In genomic region chr9:4741365-4742031, GRCh38 we compare ENCODE assay signal across 8 cellular contexts. TPM values are rescaled to one million over a fixed set of nuclear protein-coding genes. Genes with fewer than 3 reads are reported as not detected.
DNase-seq lines count a peak whose midpoint lies in the region; ATAC-seq and TF ChIP-seq lines count a peak whose summit lies in the region.

No MANE protein-coding gene starts in this region.

- H3K27ac Mint-ChIP-seq in activated naive CD4-positive, alpha-beta T cell treated with anti-CD3 and anti-CD28 coated beads, Interleukin-2, amount 50 U/mL, for 24 hours = peak overlapping the region; percentile 70

- intact Hi-C loops in Right ventricle myocardium superior (cut with DNase I) = no loop called here

- H3K4me1 Mint-ChIP-seq in activated naive CD4-positive, alpha-beta T cell treated with anti-CD3 and anti-CD28 coated beads, Interleukin-2, amount 50 U/mL, for 24 hours = peaks cover 60% of the 10 kb centered on the region

- ATAC-seq in Right ventricle myocardium superior (ENCODE audit: poor library complexity) (peak; percentile 71), omental fat pad (ENCODE audit: low FRiP score) (peak; percentile 30), HG02759 (IDR thresholded peaks at IDR 0.05; ENCODE audit: unreplicated experiment) (no peak), HG03095 (IDR thresholded peaks at IDR 0.05; ENCODE audit: unreplicated experiment) (no peak)

- peak overlapping the region; percentile 81 for H3K4me3 Mint-ChIP-seq in activated naive CD4-positive, alpha-beta T cell treated with anti-CD3 and anti-CD28 coated beads, Interleukin-2, amount 50 U/mL, for 24 hours

- DNase-seq in stimulated activated CD4-positive, alpha-beta T cell treated with anti-CD3 and anti-CD28 coated beads, Interleukin-2, amount 100 ng/mL, for 24 hours = peak; percentile 17 to 28
- no peak for DNase-seq in stimulated activated CD4-positive, alpha-beta T cell treated with anti-CD3 and anti-CD28 coated beads, Interleukin-2, amount 100 ng/mL, for 48 hours
- DNase-seq in MG63 (peak; percentile 9), Right ventricle myocardium superior (peak; percentile 57), omental fat pad (ENCODE audit: low spot score) (no peak)

- H3K4me3 ChIP-seq in MG63 = peak overlapping the region; percentile 63

- no peaks in the 10 kb centered on the region for H3K27me3 Mint-ChIP-seq in activated naive CD4-positive, alpha-beta T cell treated with anti-CD3 and anti-CD28 coated beads, Interleukin-2, amount 50 U/mL, for 24 hours

- no peaks in the 10 kb centered on the region for H3K36me3 ChIP-seq in MG63

- no peaks in the 10 kb centered on the region for H3K9me3 Mint-ChIP-seq in activated naive CD4-positive, alpha-beta T cell treated with anti-CD3 and anti-CD28 coated beads, Interleukin-2, amount 50 U/mL, for 24 hours

- no peaks in the 10 kb centered on the region for H3K27me3 ChIP-seq in MG63

- TF ChIP-seq CTCF in omental fat pad (IDR thresholded peaks at IDR 0.05) = no peak

- H3K36me3 Mint-ChIP-seq in activated naive CD4-positive, alpha-beta T cell treated with anti-CD3 and anti-CD28 coated beads, Interleukin-2, amount 50 U/mL, for 24 hours = no peaks in the 10 kb centered on the region

- H3K9me3 ChIP-seq in MG63 = no peaks in the 10 kb centered on the region

RNA-seq across cellular contexts. Expression of gene AK3, which starts 0.5 kb away (rescaled TPM):
- total RNA-seq in MG63 (2014; rRNA removed; shearing (Covaris generic); ENCODE audit: low replicate concordance) = 13.9 and 16.6 TPM in 2 replicates
- total RNA-seq in Right ventricle myocardium superior = 203 TPM
- total RNA-seq in omental fat pad = 10 to 100 TPM; 77.6 to 99.4 (median 88.6) TPM

RNA-seq across cellular contexts. Expression of gene RCL1, which starts 51.2 kb away (rescaled TPM):
- 6.8 and 9.0 TPM in 2 replicates for total RNA-seq in MG63 (2014; rRNA removed; shearing (Covaris generic); ENCODE audit: low replicate concordance)
- 4.5 TPM for total RNA-seq in Right ventricle myocardium superior
- 10 to 100 TPM; 54.1 to 97.3 (median 88.8) TPM for total RNA-seq in omental fat pad

Comparison
In these comparisons a context has a peak if more than half of its experiments do, and no peak if none do; other contexts are left out.
1. DNase-seq: peak in stimulated activated CD4-positive, alpha-beta T cell treated with anti-CD3 and anti-CD28 coated beads, Interleukin-2, amount 100 ng/mL, for 24 hours (2 of 2), MG63 (single experiment) and Right ventricle myocardium superior (single experiment); none in stimulated activated CD4-positive, alpha-beta T cell treated with anti-CD3 and anti-CD28 coated beads, Interleukin-2, amount 100 ng/mL, for 48 hours (0 of 2) and omental fat pad (single experiment).
2. ATAC-seq: peak in Right ventricle myocardium superior (single experiment) and omental fat pad (single experiment); none in HG02759 (single experiment) and HG03095 (single experiment).